Comparison of ENCODE assay signal across 1 cellular context in genomic region chr15:74464897-74465296, GRCh38.
TF ChIP-seq lines count a peak whose summit lies in the region.

No MANE protein-coding gene starts in this region.

TF ChIP-seq in K562, 482 proteins besides CTCF, POLR2A, EP300 and RAD21:
- TF ChIP-seq JUND (IDR thresholded peaks at IDR 0.05; ENCODE audit: borderline replicate concordance, low read depth, low read length) (0 out of 2 replicates have a peak, but pooled peaks have one; percentile 21), JUND (tag; IDR thresholded peaks at IDR 0.05; ENCODE audit: borderline replicate concordance, low read depth, low read length) (no peak), ATF3 (IDR thresholded peaks at IDR 0.05) (peak; percentile 32; the same call in 1 of the 2 replicates), ATF3 (CRISPR knock-in tag; conservative IDR thresholded peaks at IDR 0.05) (no peak), ZNF121 (CRISPR knock-in tag; conservative IDR thresholded peaks at IDR 0.05) (peak; percentile 55), HDAC2 (IDR thresholded peaks at IDR 0.05) (no peak)
